Comparison of ENCODE assay signal across 10 cellular contexts in genomic region chr20:38139919-38140753, GRCh38. TPM values are rescaled to one million over a fixed set of nuclear protein-coding genes. Genes with fewer than 3 reads are reported as not detected.
DNase-seq lines count a peak whose midpoint lies in the region; ATAC-seq and TF ChIP-seq lines count a peak whose summit lies in the region.
"Had no signal": no experiment of that assay in that cellular context is flagged by ENCODE, and none has a peak within 500 bp of the region (broad histone marks: within the 10 kb centered on the region; RNA-seq: fewer than 3 reads in every experiment).

No MANE protein-coding gene starts in this region.

- in situ Hi-C loops in gastrocnemius medialis (cut with MboI; ENCODE audit: low sequenced_read_pairs in 4 of 4) = no loop called here

- H3K36me3 ChIP-seq in SJCRH30 (no peaks in the 10 kb centered on the region), upper lobe of right lung (peaks cover 78% of the 10 kb centered on the region), gastrocnemius medialis (peaks cover 0 to 69% of the 10 kb centered on the region in 2 donors)

- H3K4me1 ChIP-seq in SJCRH30 (peaks cover 53% of the 10 kb centered on the region), right cardiac atrium (ENCODE audit: control insufficient read depth, insufficient read depth, low read length) (peaks cover 18% of the 10 kb centered on the region), upper lobe of right lung (peaks cover 38% of the 10 kb centered on the region), gastrocnemius medialis (peaks cover 11 to 14% of the 10 kb centered on the region in 2 donors)

- H3K4me3 ChIP-seq in SJCRH30 (peak overlapping the region; percentile 3; the same call in 1 of the 2 replicates), right cardiac atrium (ENCODE audit: low read length) (no peak overlapping the region), upper lobe of right lung (no peak overlapping the region), gastrocnemius medialis (no peak overlapping the region)
- H3K4me3 ChIP-seq: skin epidermis had no signal

- no peak for ATAC-seq in Right ventricle myocardium inferior
- ATAC-seq in right cardiac atrium = peak; percentile 3 to 6
- peak; percentile 3 for ATAC-seq in upper lobe of right lung
- no peak for ATAC-seq in gastrocnemius medialis

- TF ChIP-seq CTCF in upper lobe of right lung (IDR thresholded peaks at IDR 0.05) (no peak), gastrocnemius medialis (IDR thresholded peaks at IDR 0.05 in 4 of 5, conservative IDR thresholded peaks at IDR 0.05 in 1 of 5) (no peak)

- DNase-seq in cardiac septum (ENCODE audit: low spot score) (peak; percentile 22), Right ventricle myocardium inferior (ENCODE audit: missing footprints) (no peak), SJCRH30 (peak; percentile 92 to 95), right cardiac atrium (peak in 1 of 3 donors; percentile 72), upper lobe of right lung (peak; percentile 51), gastrocnemius medialis (no peak), Kasumi-1 (lab: John Stamatoyannopoulos, UW) (no peak), HUDEP-2 (lab: John Stamatoyannopoulos, UW; ENCODE audit: unreplicated experiment in 76 of 76) (no peak)
- DNase-seq: midbrain had no signal

- TF ChIP-seq POLR2A in gastrocnemius medialis (IDR thresholded peaks at IDR 0.05) = no peak

- 42% methylated on average over 12 of the region's 12 CpGs for WGBS in right cardiac atrium

- H3K27me3 ChIP-seq in SJCRH30 (no peaks in the 10 kb centered on the region), right cardiac atrium (ENCODE audit: control insufficient read depth, insufficient read depth) (no peaks in the 10 kb centered on the region), upper lobe of right lung (no peaks in the 10 kb centered on the region), gastrocnemius medialis (no peaks in the 10 kb centered on the region)

- no peaks in the 10 kb centered on the region for H3K9me3 ChIP-seq in SJCRH30 (replicated peaks)
- no peaks in the 10 kb centered on the region for H3K9me3 ChIP-seq in right cardiac atrium (ENCODE audit: control insufficient read depth, low read length)
- no peaks in the 10 kb centered on the region for H3K9me3 ChIP-seq in upper lobe of right lung
- H3K9me3 ChIP-seq in gastrocnemius medialis = no peaks in the 10 kb centered on the region

- intact Hi-C loops in cardiac septum (cut with DNase I) (no loop called here), Right ventricle myocardium inferior (cut with DNase I) (no loop called here), right cardiac atrium (cut with DNase I) (no loop called here), upper lobe of right lung (cut with DNase I) (no loop called here), gastrocnemius medialis (cut with DNase I; ENCODE audit: low total_unique reads) (no loop called here)

- H3K27ac ChIP-seq in SJCRH30 (peak overlapping the region; percentile 67), right cardiac atrium (ENCODE audit: low read length) (peak overlapping the region; percentile 49), upper lobe of right lung (no peak overlapping the region), gastrocnemius medialis (no peak overlapping the region)
- H3K27ac ChIP-seq: skin epidermis had no signal

RNA-seq across cellular contexts. Expression of gene TGM2, which starts 24.9 kb away (rescaled TPM):
- total RNA-seq in cardiac septum (792 TPM), Right ventricle myocardium inferior (581 TPM), right cardiac atrium (1,000 to 10,000 TPM in 3 of 4 donors, 100 to 1,000 TPM in 1; 963 to 1,731 (median 1,257) TPM), upper lobe of right lung (562 TPM), gastrocnemius medialis (100 to 1,000 TPM in 1 of 4 donors, 10 to 100 TPM in 3; 12.8 to 152 (median 58.4) TPM)
- 0.10 and 0.13 TPM in 2 replicates for total RNA-seq in SJCRH30 (2014; rRNA removed; shearing (Covaris generic))
- polyA plus RNA-seq in right cardiac atrium = 447 TPM

Comparison
In these comparisons a context has a peak if more than half of its experiments do, and no peak if none do; other contexts are left out.
1. DNase-seq: peak in cardiac septum (single experiment), SJCRH30 (2 of 2) and upper lobe of right lung (single experiment); none in Right ventricle myocardium inferior (single experiment), gastrocnemius medialis (0 of 2), Kasumi-1 (0 of 2) and HUDEP-2 (0 of 76).
2. ATAC-seq: peak in right cardiac atrium (2 of 2) and upper lobe of right lung (single experiment); none in Right ventricle myocardium inferior (single experiment) and gastrocnemius medialis (0 of 2).
3. H3K27ac ChIP-seq: peak in SJCRH30 (single experiment) and right cardiac atrium (single experiment); none in upper lobe of right lung (single experiment) and gastrocnemius medialis (0 of 4).
4. RNA of gene TGM2, which starts 24.9 kb away (total RNA-seq): 963 to 1,731 TPM in right cardiac atrium, 792 TPM in cardiac septum (single experiment), 581 TPM in Right ventricle myocardium inferior (single experiment), 562 TPM in upper lobe of right lung (single experiment) and 12.8 to 152 TPM in gastrocnemius medialis; 0.10 to 0.13 TPM in SJCRH30; every median in the first group is over 10 times any median in the second.